ENCODE assay signal across 9 cellular contexts in genomic region chr12:110256780-110257431, GRCh38. TPM values are rescaled to one million over a fixed set of nuclear protein-coding genes. Genes with fewer than 3 reads are reported as not detected.
DNase-seq lines count a peak whose midpoint lies in the region; ATAC-seq and TF ChIP-seq lines count a peak whose summit lies in the region.
"Had no signal": no experiment of that assay in that cellular context is flagged by ENCODE, and none has a peak within 500 bp of the region (broad histone marks: within the 10 kb centered on the region; RNA-seq: fewer than 3 reads in every experiment).

No MANE protein-coding gene starts in this region.

- DNase-seq in CMK (ENCODE audit: low read depth), result peak; percentile 55
- peak; percentile 45 for DNase-seq in UCSD-AML1 (lab: John Stamatoyannopoulos, UW; ENCODE audit: unreplicated experiment)
- DNase-seq in right cardiac atrium, result peak; percentile 56 to 75 (median 73)
- DNase-seq in progenitor cell of endocrine pancreas (ENCODE audit: low spot score, unreplicated experiment), result no peak
- no peak for DNase-seq in epidermal melanocyte (ENCODE audit: insufficient read length, low spot score)
- DNase-seq in T-helper 9 cell, result no peak

- H3K27ac Mint-ChIP-seq in progenitor cell of endocrine pancreas, result peak overlapping the region; percentile 45
- H3K27ac Mint-ChIP-seq: activated T-helper 1 cell treated with anti-CD3 and anti-CD28 coated beads, Interleukin-12 subunit alpha, Interleukin-12 subunit beta, Interleukin-2, Interleukin-4 antibody, amounts not matched to agents 30 ng/mL and 10 ng/mL and 1 ng/mL, durations not matched to agents 14 hours and 24 hours and 36 hours had no signal

- H3K4me1 ChIP-seq in right cardiac atrium (ENCODE audit: control insufficient read depth, insufficient read depth, low read length), result peaks cover 4% of the 10 kb centered on the region

- no peaks in the 10 kb centered on the region for H3K9me3 ChIP-seq in right cardiac atrium (ENCODE audit: control insufficient read depth, low read length)

- peak overlapping the region; percentile 84 for H3K27ac ChIP-seq in right cardiac atrium (ENCODE audit: low read length)

- H3K4me1 Mint-ChIP-seq in progenitor cell of endocrine pancreas (ENCODE audit: low read depth), result no peaks in the 10 kb centered on the region

- no peak for TF ChIP-seq CTCF in progenitor cell of endocrine pancreas (IDR thresholded peaks at IDR 0.05; ENCODE audit: unreplicated experiment)

- H3K36me3 Mint-ChIP-seq in progenitor cell of endocrine pancreas (ENCODE audit: insufficient read depth), result no peaks in the 10 kb centered on the region

- no peak overlapping the region for H3K4me3 Mint-ChIP-seq in progenitor cell of endocrine pancreas (ENCODE audit: low read depth)
- H3K4me3 Mint-ChIP-seq: activated T-helper 1 cell treated with anti-CD3 and anti-CD28 coated beads, Interleukin-12 subunit alpha, Interleukin-12 subunit beta, Interleukin-2, Interleukin-4 antibody, amounts not matched to agents 30 ng/mL and 10 ng/mL and 1 ng/mL, durations not matched to agents 14 hours and 24 hours and 36 hours had no signal

- H3K27me3 Mint-ChIP-seq in progenitor cell of endocrine pancreas, result no peaks in the 10 kb centered on the region

- intact Hi-C loops in right cardiac atrium (cut with DNase I), result no loop called here

- H3K27me3 ChIP-seq in right cardiac atrium (ENCODE audit: control insufficient read depth, insufficient read depth), result no peaks in the 10 kb centered on the region

- H3K9me3 Mint-ChIP-seq in progenitor cell of endocrine pancreas (ENCODE audit: low read depth), result no peaks in the 10 kb centered on the region
- H3K9me3 Mint-ChIP-seq: activated T-helper 1 cell treated with anti-CD3 and anti-CD28 coated beads, Interleukin-12 subunit alpha, Interleukin-12 subunit beta, Interleukin-2, Interleukin-4 antibody, amounts not matched to agents 30 ng/mL and 10 ng/mL and 1 ng/mL, durations not matched to agents 14 hours and 24 hours and 36 hours had no signal

- ATAC-seq in right cardiac atrium, result peak; percentile 41 to 44
- ATAC-seq in GM21786 (IDR thresholded peaks at IDR 0.05; ENCODE audit: unreplicated experiment), result no peak
- ATAC-seq in HG02571 (IDR thresholded peaks at IDR 0.05; ENCODE audit: unreplicated experiment), result no peak

- no peak overlapping the region for H3K4me3 ChIP-seq in right cardiac atrium (ENCODE audit: low read length)

- WGBS in right cardiac atrium, result 43% methylated on average over 12 of the region's 12 CpGs

RNA-seq across cellular contexts. Expression of gene ATP2A2, which starts 24.1 kb away (rescaled TPM):
- total RNA-seq in right cardiac atrium, result 1,000 to 10,000 TPM; 2,744 to 3,920 (median 3,065) TPM
- 1,499 TPM for polyA plus RNA-seq in right cardiac atrium
- 167 and 175 TPM in 2 replicates for total RNA-seq in progenitor cell of endocrine pancreas

Comparison
In these comparisons a context has a peak if more than half of its experiments do, and no peak if none do; other contexts are left out.
1. DNase-seq: peak in CMK (single experiment), UCSD-AML1 (single experiment) and right cardiac atrium (3 of 3); none in progenitor cell of endocrine pancreas (single experiment), epidermal melanocyte (single experiment) and T-helper 9 cell (single experiment).
2. ATAC-seq: peak in right cardiac atrium (2 of 2); none in GM21786 (single experiment) and HG02571 (single experiment).
3. RNA of gene ATP2A2, which starts 24.1 kb away (total RNA-seq): 2,744 to 3,920 TPM in right cardiac atrium; 167 to 175 TPM in progenitor cell of endocrine pancreas; every median in the first group is over 10 times any median in the second.